In genomic region chr3:59064728-59065127, GRCh38 we compare ENCODE assay signal across 1 cellular context.
TF ChIP-seq lines count a peak whose summit lies in the region.

No MANE protein-coding gene starts in this region.

TF ChIP-seq in GM23338, 12 proteins besides CTCF, POLR2A, EP300 and RAD21 (continued from another document):
- TF ChIP-seq, protein P1, sequence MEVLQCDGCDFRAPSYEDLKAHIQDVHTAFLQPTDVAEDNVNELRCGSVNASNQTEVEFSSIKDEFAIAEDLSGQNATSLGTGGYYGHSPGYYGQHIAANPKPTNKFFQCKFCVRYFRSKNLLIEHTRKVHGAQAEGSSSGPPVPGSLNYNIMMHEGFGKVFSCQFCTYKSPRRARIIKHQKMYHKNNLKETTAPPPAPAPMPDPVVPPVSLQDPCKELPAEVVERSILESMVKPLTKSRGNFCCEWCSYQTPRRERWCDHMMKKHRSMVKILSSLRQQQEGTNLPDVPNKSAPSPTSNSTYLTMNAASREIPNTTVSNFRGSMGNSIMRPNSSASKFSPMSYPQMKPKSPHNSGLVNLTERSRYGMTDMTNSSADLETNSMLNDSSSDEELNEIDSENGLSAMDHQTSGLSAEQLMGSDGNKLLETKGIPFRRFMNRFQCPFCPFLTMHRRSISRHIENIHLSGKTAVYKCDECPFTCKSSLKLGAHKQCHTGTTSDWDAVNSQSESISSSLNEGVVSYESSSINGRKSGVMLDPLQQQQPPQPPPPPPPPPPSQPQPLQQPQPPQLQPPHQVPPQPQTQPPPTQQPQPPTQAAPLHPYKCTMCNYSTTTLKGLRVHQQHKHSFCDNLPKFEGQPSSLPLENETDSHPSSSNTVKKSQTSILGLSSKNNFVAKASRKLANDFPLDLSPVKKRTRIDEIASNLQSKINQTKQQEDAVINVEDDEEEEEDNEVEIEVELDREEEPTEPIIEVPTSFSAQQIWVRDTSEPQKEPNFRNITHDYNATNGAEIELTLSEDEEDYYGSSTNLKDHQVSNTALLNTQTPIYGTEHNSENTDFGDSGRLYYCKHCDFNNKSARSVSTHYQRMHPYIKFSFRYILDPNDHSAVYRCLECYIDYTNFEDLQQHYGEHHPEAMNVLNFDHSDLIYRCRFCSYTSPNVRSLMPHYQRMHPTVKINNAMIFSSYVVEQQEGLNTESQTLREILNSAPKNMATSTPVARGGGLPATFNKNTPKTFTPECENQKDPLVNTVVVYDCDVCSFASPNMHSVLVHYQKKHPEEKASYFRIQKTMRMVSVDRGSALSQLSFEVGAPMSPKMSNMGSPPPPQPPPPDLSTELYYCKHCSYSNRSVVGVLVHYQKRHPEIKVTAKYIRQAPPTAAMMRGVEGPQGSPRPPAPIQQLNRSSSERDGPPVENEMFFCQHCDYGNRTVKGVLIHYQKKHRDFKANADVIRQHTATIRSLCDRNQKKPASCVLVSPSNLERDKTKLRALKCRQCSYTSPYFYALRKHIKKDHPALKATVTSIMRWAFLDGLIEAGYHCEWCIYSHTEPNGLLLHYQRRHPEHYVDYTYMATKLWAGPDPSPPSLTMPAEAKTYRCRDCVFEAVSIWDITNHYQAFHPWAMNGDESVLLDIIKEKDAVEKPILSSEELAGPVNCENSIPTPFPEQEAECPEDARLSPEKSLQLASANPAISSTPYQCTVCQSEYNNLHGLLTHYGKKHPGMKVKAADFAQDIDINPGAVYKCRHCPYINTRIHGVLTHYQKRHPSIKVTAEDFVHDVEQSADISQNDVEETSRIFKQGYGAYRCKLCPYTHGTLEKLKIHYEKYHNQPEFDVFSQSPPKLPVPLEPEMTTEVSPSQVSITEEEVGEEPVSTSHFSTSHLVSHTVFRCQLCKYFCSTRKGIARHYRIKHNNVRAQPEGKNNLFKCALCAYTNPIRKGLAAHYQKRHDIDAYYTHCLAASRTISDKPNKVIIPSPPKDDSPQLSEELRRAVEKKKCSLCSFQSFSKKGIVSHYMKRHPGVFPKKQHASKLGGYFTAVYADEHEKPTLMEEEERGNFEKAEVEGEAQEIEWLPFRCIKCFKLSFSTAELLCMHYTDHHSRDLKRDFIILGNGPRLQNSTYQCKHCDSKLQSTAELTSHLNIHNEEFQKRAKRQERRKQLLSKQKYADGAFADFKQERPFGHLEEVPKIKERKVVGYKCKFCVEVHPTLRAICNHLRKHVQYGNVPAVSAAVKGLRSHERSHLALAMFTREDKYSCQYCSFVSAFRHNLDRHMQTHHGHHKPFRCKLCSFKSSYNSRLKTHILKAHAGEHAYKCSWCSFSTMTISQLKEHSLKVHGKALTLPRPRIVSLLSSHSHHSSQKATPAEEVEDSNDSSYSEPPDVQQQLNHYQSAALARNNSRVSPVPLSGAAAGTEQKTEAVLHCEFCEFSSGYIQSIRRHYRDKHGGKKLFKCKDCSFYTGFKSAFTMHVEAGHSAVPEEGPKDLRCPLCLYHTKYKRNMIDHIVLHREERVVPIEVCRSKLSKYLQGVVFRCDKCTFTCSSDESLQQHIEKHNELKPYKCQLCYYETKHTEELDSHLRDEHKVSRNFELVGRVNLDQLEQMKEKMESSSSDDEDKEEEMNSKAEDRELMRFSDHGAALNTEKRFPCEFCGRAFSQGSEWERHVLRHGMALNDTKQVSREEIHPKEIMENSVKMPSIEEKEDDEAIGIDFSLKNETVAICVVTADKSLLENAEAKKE (CRISPR knock-in tag; IDR thresholded peaks at IDR 0.05) = no peak
